In the genomic region with DNA sequence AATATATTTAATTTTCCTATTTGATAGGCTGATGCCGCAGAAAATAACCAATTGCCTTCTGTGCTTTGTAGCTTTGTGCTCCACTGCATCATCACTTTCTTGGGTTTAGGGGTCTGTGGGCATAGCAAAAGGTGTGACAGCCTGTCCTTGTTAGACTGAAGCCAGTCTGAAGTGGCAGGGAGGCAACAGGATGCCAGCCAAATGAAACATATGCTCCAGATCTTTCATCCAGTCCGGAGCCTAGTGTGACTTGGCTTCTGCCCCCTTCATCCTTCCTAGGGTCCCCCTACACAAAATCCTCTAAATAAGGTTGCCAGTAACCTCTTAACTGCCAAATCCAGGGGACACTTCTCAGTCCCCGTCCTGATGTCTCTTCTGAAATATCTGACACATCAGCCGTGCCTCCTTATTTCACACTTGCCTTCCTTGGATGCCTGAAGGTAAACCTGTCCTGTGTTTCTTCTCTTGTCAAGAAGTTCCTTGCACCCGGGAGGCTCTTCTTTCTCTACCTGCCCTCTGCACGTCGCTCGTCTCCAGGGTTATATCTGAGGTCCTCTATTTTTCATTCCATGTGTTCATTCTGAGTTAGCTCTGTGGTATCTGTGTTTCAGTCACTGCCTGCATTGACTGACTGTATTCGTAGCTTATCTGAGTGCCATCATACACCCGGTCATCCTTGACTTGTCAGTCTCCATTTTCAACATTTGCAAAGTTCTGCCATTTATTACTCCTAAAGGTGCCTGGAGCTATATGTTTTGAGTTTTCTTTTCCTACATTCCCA, we compare ENCODE assay signal across 16 cellular contexts. TPM values are rescaled to one million over a fixed set of nuclear protein-coding genes. Genes with fewer than 3 reads are reported as not detected.
"Had no signal": no experiment of that assay in that cellular context is flagged by ENCODE, and none has a peak within 500 bp of the region (broad histone marks: within the 10 kb centered on the region; RNA-seq: fewer than 3 reads in every experiment).

No MANE protein-coding gene starts in this region.

- H3K27ac ChIP-seq: body of pancreas, foreskin keratinocyte, spleen had no signal

- H3K27me3 ChIP-seq: body of pancreas, foreskin keratinocyte had no signal

- H3K9me3 ChIP-seq: body of pancreas, spleen had no signal

- H3K36me3 ChIP-seq: spleen had no signal

- H3K4me3 Mint-ChIP-seq: activated naive CD4-positive, alpha-beta T cell treated with anti-CD3 and anti-CD28 coated beads, Interleukin-2, amount 50 U/mL, for 24 hours; memory B cell; natural killer cell treated with Interleukin-12 subunit alpha and Interleukin-12 subunit beta and Interleukin-15 and Interleukin-18, amount 100 ng/mL, for 72 hours; stimulated activated naive CD8-positive, alpha-beta T cell treated with anti-CD3 and anti-CD28 coated beads, Interleukin-15, Interleukin-2, amounts not matched to agents 100 ng/mL and 50 ng/mL, for 24 hours had no signal

- DNase-seq: activated CD4-positive, alpha-beta T cell treated with anti-CD3 and anti-CD28 coated beads, Interleukin-2, amount 50 U/mL, for 4 hours; activated T-cell treated with anti-CD3 and anti-CD28 coated beads, Interleukin-2, amount 50 U/mL, for 1 hour; body of pancreas; central memory CD4-positive, alpha-beta T cell; cortex of kidney; effector CD4-positive, alpha-beta T cell; foreskin keratinocyte; kidney glomerular epithelial cell; left ventricle myocardium superior; occipital lobe; spleen; SW 1271 had no signal

- H3K4me3 ChIP-seq: body of pancreas, spleen had no signal

- H3K9me3 Mint-ChIP-seq: activated naive CD4-positive, alpha-beta T cell treated with anti-CD3 and anti-CD28 coated beads, Interleukin-2, amount 50 U/mL, for 24 hours; natural killer cell treated with Interleukin-12 subunit alpha and Interleukin-12 subunit beta and Interleukin-15 and Interleukin-18, amount 100 ng/mL, for 72 hours had no signal

- H3K36me3 Mint-ChIP-seq: activated naive CD4-positive, alpha-beta T cell treated with anti-CD3 and anti-CD28 coated beads, Interleukin-2, amount 50 U/mL, for 24 hours; memory B cell; natural killer cell treated with Interleukin-12 subunit alpha and Interleukin-12 subunit beta and Interleukin-15 and Interleukin-18, amount 100 ng/mL, for 72 hours had no signal

- H3K4me1 Mint-ChIP-seq: activated naive CD4-positive, alpha-beta T cell treated with anti-CD3 and anti-CD28 coated beads, Interleukin-2, amount 50 U/mL, for 24 hours; memory B cell had no signal

- H3K27ac Mint-ChIP-seq: activated naive CD4-positive, alpha-beta T cell treated with anti-CD3 and anti-CD28 coated beads, Interleukin-2, amount 50 U/mL, for 24 hours; memory B cell; natural killer cell treated with Interleukin-12 subunit alpha and Interleukin-12 subunit beta and Interleukin-15 and Interleukin-18, amount 100 ng/mL, for 72 hours; stimulated activated naive CD8-positive, alpha-beta T cell treated with anti-CD3 and anti-CD28 coated beads, Interleukin-15, Interleukin-2, amounts not matched to agents 100 ng/mL and 50 ng/mL, for 24 hours had no signal

- H3K4me1 ChIP-seq: spleen had no signal

RNA-seq across cellular contexts. Expression of a gene that starts 47.8 kb away (rescaled TPM):
- total RNA-seq: left ventricle myocardium superior; natural killer cell treated with Interleukin-12 subunit alpha and Interleukin-12 subunit beta and Interleukin-15 and Interleukin-18, amount 100 ng/mL, for 72 hours had no signal
